19 cellular contexts compared by ENCODE assay signal in genomic region chr11:121393855-121394254, GRCh38.
"Had no signal": no experiment of that assay in that cellular context is flagged by ENCODE, and none has a peak within 500 bp of the region (broad histone marks: within the 10 kb centered on the region; RNA-seq: fewer than 3 reads in every experiment).

No MANE protein-coding gene starts in this region.

- H3K79me2 ChIP-seq: parathyroid adenoma had no signal

- H3K27me3 ChIP-seq: adrenal gland, neural progenitor cell, stomach, testis, upper lobe of right lung had no signal

- H3K9ac ChIP-seq: neural progenitor cell, parathyroid adenoma had no signal

- H2AFZ ChIP-seq: neural progenitor cell, parathyroid adenoma had no signal

- H3K36me3 ChIP-seq: adrenal gland, neural progenitor cell, stomach, upper lobe of right lung had no signal

- ATAC-seq: activated CD8-positive, alpha-beta memory T cell treated with anti-CD3 and anti-CD28 coated beads, Interleukin-2, amount 10 ng/mL, durations not matched to agents 7 days and 5 days; esophagus mucosa; upper lobe of right lung had no signal

- H3K27ac ChIP-seq: adrenal gland, neural progenitor cell, parathyroid adenoma, stomach, testis, upper lobe of right lung, VCaP had no signal

- H3K9me3 ChIP-seq: adrenal gland, stomach, testis, upper lobe of right lung had no signal

- DNase-seq: activated CD4-positive, alpha-beta memory T cell treated with anti-CD3 and anti-CD28 coated beads for 36 hours; activated CD4-positive, alpha-beta T cell treated with anti-CD3 and anti-CD28 coated beads for 1 hour; activated CD8-positive, alpha-beta memory T cell treated with anti-CD3 and anti-CD28 coated beads, Interleukin-2, amount 10 ng/mL, durations not matched to agents 7 days and 5 days; activated effector memory CD4-positive, alpha-beta T cell treated with Interleukin-2 at 50 U/mL for 16 hours; activated naive CD4-positive, alpha-beta T cell treated with anti-CD3 and anti-CD28 coated beads, Interleukin-2, amount 50 U/mL, for 16 hours; activated T-cell treated with anti-CD3 and anti-CD28 coated beads, Interleukin-2, amount 50 U/mL, for 1 hour; adrenal gland; islet precursor cell; midbrain; stimulated activated CD4-positive, alpha-beta T cell treated with anti-CD3 and anti-CD28 coated beads, Interleukin-1b, Interleukin-23, amount 100 ng/mL, for 48 hours; stomach; T1000; testis; upper lobe of right lung had no signal

- H3K4me3 ChIP-seq: adrenal gland, lung, neural progenitor cell, stomach, testis, upper lobe of right lung had no signal

- H3K4me2 ChIP-seq: neural progenitor cell had no signal

- H3K4me1 ChIP-seq: adrenal gland, upper lobe of right lung had no signal
